ENCODE assay signal across 11 cellular contexts in the genomic region with DNA sequence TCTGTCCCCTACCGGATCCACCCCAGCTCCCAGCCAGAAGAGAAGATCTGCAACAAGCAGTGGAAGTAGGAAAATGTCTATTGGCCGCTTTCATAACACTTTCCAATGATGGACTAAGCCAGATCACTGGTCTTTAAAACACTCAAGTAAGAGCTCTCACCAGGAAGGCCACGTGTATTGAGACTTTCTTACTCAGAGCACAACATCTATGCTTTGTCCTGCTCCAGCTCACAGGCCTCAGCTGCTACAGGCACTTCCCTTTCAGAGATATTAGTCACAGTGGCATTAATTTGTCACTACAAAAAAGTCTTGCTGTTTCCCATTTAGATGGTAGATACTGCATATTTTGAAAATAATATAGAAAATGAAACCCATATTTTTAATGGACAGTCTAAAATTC.
DNase-seq lines count a peak whose midpoint lies in the region; ATAC-seq, FAIRE-seq and TF ChIP-seq lines count a peak whose summit lies in the region.
"Had no signal": no experiment of that assay in that cellular context is flagged by ENCODE, and none has a peak within 500 bp of the region (broad histone marks: within the 10 kb centered on the region; RNA-seq: fewer than 3 reads in every experiment).

No MANE protein-coding gene starts in this region.

- H3K36me3 ChIP-seq in endothelial cell of umbilical vein (ENCODE audit: control insufficient read depth in 2 of 2, extremely low read depth in 1 of 2, insufficient read depth in 2 of 2, low read length in 2 of 2) (no peaks in the 10 kb centered on the region), PC-9 (ENCODE audit: low read depth) (no peaks in the 10 kb centered on the region)
- H3K36me3 ChIP-seq: WERI-Rb-1 had no signal

- dilution Hi-C loops in endothelial cell of umbilical vein (cut with MboI; ENCODE audit: extremely low pct_ligation_motif_present, low sequenced_read_pairs): no loop called here

- H3K4me3 ChIP-seq in endothelial cell of umbilical vein (replicated peaks in 1 of 3; ENCODE audit: insufficient read depth in 1 of 3, low read depth in 1 of 3, low read length in 3 of 3) (no peak overlapping the region), PC-9 (no peak overlapping the region)

- no peaks in the 10 kb centered on the region for H3K79me2 ChIP-seq in endothelial cell of umbilical vein (ENCODE audit: control insufficient read depth, insufficient read depth, low read length)
- H3K79me2 ChIP-seq in PC-9 (ENCODE audit: low read depth): no peaks in the 10 kb centered on the region

- TF ChIP-seq POLR2A in endothelial cell of umbilical vein (IDR thresholded peaks at IDR 0.05; ENCODE audit: low read depth, low read length): no peak

- CTCF ChIA-PET in endothelial cell of umbilical vein (lab: Charles Lee): interaction anchor here (0.8 to 2.0 kb wide), 5 partner anchors 11 to 170 kb away, joined by 3 to 6 read pairs (median 3); no protein-coding TSS in a partner anchor
- CTCF ChIA-PET in PC-9 (lab: Charles Lee): no interaction called here

- FAIRE-seq in endothelial cell of umbilical vein (lab: Jason Lieb, UNC): peak; percentile 87
- FAIRE-seq in urothelium cell line (lab: Jason Lieb, UNC): no peak

- H3K27ac ChIP-seq in endothelial cell of umbilical vein (ENCODE audit: insufficient read depth, low read depth, low read length) (peak overlapping the region; percentile 52), PC-9 (no peak overlapping the region)
- H3K27ac ChIP-seq: WERI-Rb-1 had no signal

- no peaks in the 10 kb centered on the region for H3F3A ChIP-seq in PC-9 (ENCODE audit: insufficient read depth, low read depth)

- intact Hi-C loops in endothelial cell of umbilical vein (cut with micrococcal nuclease): no loop called here
- intact Hi-C loops in PC-9 (cut with micrococcal nuclease; ENCODE audit: unreplicated experiment): no loop called here

- peak overlapping the region; percentile 14 for H3K4me2 ChIP-seq in endothelial cell of umbilical vein (ENCODE audit: insufficient read depth, low read length)
- no peak overlapping the region for H3K4me2 ChIP-seq in PC-9

- H3K9ac ChIP-seq in endothelial cell of umbilical vein (replicated peaks; ENCODE audit: extremely low read depth, insufficient read depth, low read length): no peak overlapping the region

- no peaks in the 10 kb centered on the region for H4K20me1 ChIP-seq in endothelial cell of umbilical vein (replicated peaks; ENCODE audit: control insufficient read depth, extremely low read depth, insufficient read depth, low read length)
- H4K20me1 ChIP-seq in PC-9 (ENCODE audit: insufficient read depth): no peaks in the 10 kb centered on the region

- no peaks in the 10 kb centered on the region for H3K9me2 ChIP-seq in PC-9 (ENCODE audit: insufficient read depth)

- H3K9me1 ChIP-seq in endothelial cell of umbilical vein (replicated peaks; ENCODE audit: control insufficient read depth, extremely low read depth, insufficient read depth, low read length): no peaks in the 10 kb centered on the region

- H2AFZ ChIP-seq in endothelial cell of umbilical vein (ENCODE audit: low read depth, low read length): peak overlapping the region; percentile 40
- no peak overlapping the region for H2AFZ ChIP-seq in PC-9

- TF ChIP-seq CTCF in GM10266 (IDR thresholded peaks at IDR 0.05; ENCODE audit: control insufficient read depth, insufficient read depth, low read depth, missing control alignments): no peak
- TF ChIP-seq CTCF in endothelial cell of umbilical vein (IDR thresholded peaks at IDR 0.05; ENCODE audit: extremely low read depth in 1 of 2, insufficient read depth in 1 of 2, low read depth in 1 of 2, low read length in 2 of 2): no peak
- TF ChIP-seq CTCF in PC-9 (conservative IDR thresholded peaks at IDR 0.05): no peak

- ATAC-seq in GM21367 (IDR thresholded peaks at IDR 0.05; ENCODE audit: unreplicated experiment) (peak; percentile 84), HG03280 (IDR thresholded peaks at IDR 0.05; ENCODE audit: unreplicated experiment) (peak; percentile 81)

- H3K27me3 ChIP-seq in endothelial cell of umbilical vein (ENCODE audit: control insufficient read depth in 2 of 2, insufficient read depth in 2 of 2, low read length in 2 of 2): no peaks in the 10 kb centered on the region
- H3K27me3 ChIP-seq in PC-9 (ENCODE audit: insufficient read depth, low read depth): no peaks in the 10 kb centered on the region

- POLR2A ChIA-PET in endothelial cell of umbilical vein (lab: Charles Lee) (interaction anchor here (1.1 kb wide), 1 partner anchor 17 kb away, joined by 3 read pairs; no protein-coding TSS in a partner anchor), PC-9 (lab: Charles Lee; ENCODE audit: unreplicated experiment) (interaction anchor here (0.6 kb wide), 1 partner anchor 288 kb away, joined by 19 read pairs; no protein-coding TSS in a partner anchor)

- peaks cover 9% of the 10 kb centered on the region for H3K4me1 ChIP-seq in endothelial cell of umbilical vein (ENCODE audit: control insufficient read depth, extremely low read depth, insufficient read depth, low read length)
- H3K4me1 ChIP-seq in PC-9 (replicated peaks; ENCODE audit: insufficient read depth): no peaks in the 10 kb centered on the region

- no TSS peak for BruUV-seq in endothelial cell of umbilical vein (replicated peaks; lab: Mats Ljungman, UMichigan)
- BruUV-seq in PC-9 (replicated peaks; lab: Mats Ljungman, UMichigan): no TSS peak

- DNase-seq in GM10266 (ENCODE audit: extremely low spot score): peak; percentile 35
- peak; percentile 64 for DNase-seq in endothelial cell of umbilical vein (ENCODE audit: low read depth, low spot score)
- DNase-seq in NCI-H1694 (lab: John Stamatoyannopoulos, UW): no peak
- DNase-seq in urothelium cell line (ENCODE audit: low spot score): no peak
- DNase-seq in PC-9: no peak
- DNase-seq in NCI-H146 (lab: John Stamatoyannopoulos, UW): no peak
- DNase-seq: DND-41, Karpas-422, WERI-Rb-1 had no signal

- H3K9me3 ChIP-seq in endothelial cell of umbilical vein (replicated peaks; ENCODE audit: control insufficient read depth, insufficient read depth, low read length) (no peaks in the 10 kb centered on the region), PC-9 (ENCODE audit: insufficient read depth, low read depth) (no peaks in the 10 kb centered on the region)

TF ChIP-seq in endothelial cell of umbilical vein, 7 proteins besides CTCF, POLR2A, EP300 and RAD21:
- TF ChIP-seq FOS (IDR thresholded peaks at IDR 0.05; ENCODE audit: borderline replicate concordance, insufficient read depth, low read length) (peak; percentile 19), MYC (IDR thresholded peaks at IDR 0.05; ENCODE audit: low read depth, low read length) (no peak), EZH2 (IDR thresholded peaks at IDR 0.05; ENCODE audit: borderline replicate concordance, low read depth, low read length, severe bottlenecking) (no peak)
- TF ChIP-seq, protein P1, sequence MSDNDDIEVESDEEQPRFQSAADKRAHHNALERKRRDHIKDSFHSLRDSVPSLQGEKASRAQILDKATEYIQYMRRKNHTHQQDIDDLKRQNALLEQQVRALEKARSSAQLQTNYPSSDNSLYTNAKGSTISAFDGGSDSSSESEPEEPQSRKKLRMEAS (IDR thresholded peaks at IDR 0.05; ENCODE audit: insufficient read depth, insufficient read length): peak; percentile 19

Comparison
In these comparisons a context has a peak if more than half of its experiments do, and no peak if none do; other contexts are left out.
1. DNase-seq: peak in GM10266 (single experiment) and endothelial cell of umbilical vein (single experiment); none in NCI-H1694 (single experiment), urothelium cell line (single experiment), PC-9 (0 of 2) and NCI-H146 (single experiment).